ENCODE assay signal across 8 cellular contexts in genomic region chr10:124791378-124792348, GRCh38. TPM values are rescaled to one million over a fixed set of nuclear protein-coding genes. Genes with fewer than 3 reads are reported as not detected.
DNase-seq lines count a peak whose midpoint lies in the region; ATAC-seq, FAIRE-seq and TF ChIP-seq lines count a peak whose summit lies in the region.

TSS of gene EEF1AKMT2 (minus strand) at chr10:124791887. CDS start at chr10:124791833, 54 bp downstream.

- peak; percentile 65; the same call in 1 of the 2 replicates for TF ChIP-seq RAD21 in HepG2 (CRISPR knock-in tag; IDR thresholded peaks at IDR 0.05)

- ATAC-seq in HG03442 (IDR thresholded peaks at IDR 0.05; ENCODE audit: unreplicated experiment) = peak; percentile 86
- ATAC-seq in HepG2 = peak; percentile 98

- TF ChIP-seq CTCF in HepG2 (CRISPR knock-in tag; IDR thresholded peaks at IDR 0.05) = peak; percentile 66

- peak; percentile 87 to 90 for TF ChIP-seq POLR2A in HepG2 (IDR thresholded peaks at IDR 0.05; ENCODE audit: insufficient read depth in 1 of 2, low read depth in 2 of 2, low read length in 2 of 2)

- 2% methylated on average over 30 of the region's 90 CpGs for WGBS in HepG2 (ENCODE audit: low lambda C conversion rate)

- H3K9ac ChIP-seq in BLaER1 treated with 17β-estradiol and CSF1 and Interleukin-3, amounts not matched to agents 10 nM and 100 nM = peak within 1 kb of the TSS; percentile 86 to 99 (median 93)
- peak within 1 kb of the TSS; percentile 91 for H3K9ac ChIP-seq in HepG2 (ENCODE audit: insufficient read depth, low read depth, low read length)

- peak within 1 kb of the TSS; percentile 93 for H3K27ac Mint-ChIP-seq in activated CD4-positive, alpha-beta T cell treated with anti-CD3 and anti-CD28 coated beads, Interleukin-2, amount 10 ng/mL, durations not matched to agents 7 days and 5 days

- peak within 1 kb of the TSS; percentile 97 for H2AFZ ChIP-seq in HepG2 (ENCODE audit: low read length)

- CTCF ChIA-PET in activated CD4-positive, alpha-beta T cell treated with anti-CD3 and anti-CD28 coated beads, Interleukin-2, amount 10 ng/mL, durations not matched to agents 7 days and 5 days (lab: Charles Lee) = interaction anchor here (0.6 to 1.1 kb wide), 2 partner anchors 14 to 33 kb away, joined by 4 read pairs; no protein-coding TSS in a partner anchor
- CTCF ChIA-PET in HepG2 (lab: Yijun Ruan, JAX; ENCODE audit: low intra/inter-chr PET ratio, low total read pairs) = no interaction called here

- FAIRE-seq in GM19239 (lab: Jason Lieb, UNC) (peak; percentile 77), HepG2 (lab: Jason Lieb, UNC) (no peak)

- H3K4me1 ChIP-seq in BLaER1 treated with 17β-estradiol and CSF1 and Interleukin-3, amounts not matched to agents 10 nM and 100 nM = peaks cover 6 to 16% (median 8%) of the 10 kb centered on the region in 10 experiments; a peak in 17 of 20 replicates
- H3K4me1 ChIP-seq in HepG2 (ENCODE audit: insufficient read depth, low read length) = peaks cover 26% of the 10 kb centered on the region

- peaks cover 16 to 37% (median 26%) of the 10 kb centered on the region in 11 experiments; a peak in 21 of 22 replicates for H3K36me3 ChIP-seq in BLaER1 treated with 17β-estradiol and CSF1 and Interleukin-3, amounts not matched to agents 10 nM and 100 nM
- peaks cover 0 to 3% of the 10 kb centered on the region in 2 experiments; a peak in 1 of 5 replicates for H3K36me3 ChIP-seq in HepG2 (replicated peaks in 1 of 2; ENCODE audit: control insufficient read depth in 1 of 2, insufficient read depth in 2 of 2, low read length in 2 of 2)

- TF ChIP-seq EP300 in HepG2 (IDR thresholded peaks at IDR 0.05; ENCODE audit: low read depth in 2 of 2, low read length in 2 of 2) = peak; percentile 13 to 22; a peak in 1 of 4 replicates
- TF ChIP-seq EP300 in HepG2 (CRISPR knock-in tag; IDR thresholded peaks at IDR 0.05; ENCODE audit: borderline replicate concordance) = no peak; the same call in 1 of the 2 replicates

- DNase-seq in GM19239 (ENCODE audit: insufficient read length, low spot score) (peak; percentile 84), NCI-H526 (lab: John Stamatoyannopoulos, UW) (peak; percentile 73 to 88), dedifferentiated amniotic fluid mesenchymal stem cell (ENCODE audit: extremely low spot score) (peak; percentile 47), HepG2 (ENCODE audit: low spot score) (peak; percentile 79)
- DNase-seq in activated CD4-positive, alpha-beta T cell treated with anti-CD3 and anti-CD28 coated beads, Interleukin-2, amount 10 ng/mL, durations not matched to agents 7 days and 5 days = peak; percentile 78
- DNase-seq in stimulated activated CD4-positive, alpha-beta T cell treated with anti-CD3 and anti-CD28 coated beads, Interleukin-4, amount 100 ng/mL, for 1 hour = peak; percentile 87

- intact Hi-C loops in HepG2 (cut with micrococcal nuclease; ENCODE audit: unreplicated experiment) = loop anchor here (5.0 to 10.0 kb wide), 2 partner anchors 49 to 123 kb away; partner anchors contain the start of gene FAM53B

- H3K27me3 Mint-ChIP-seq in activated CD4-positive, alpha-beta T cell treated with anti-CD3 and anti-CD28 coated beads, Interleukin-2, amount 10 ng/mL, durations not matched to agents 7 days and 5 days = peaks cover 8% of the 10 kb centered on the region

- H3K27me3 ChIP-seq in BLaER1 treated with 17β-estradiol and CSF1 and Interleukin-3, amounts not matched to agents 10 nM and 100 nM = no peaks in the 10 kb centered on the region
- no peaks in the 10 kb centered on the region; a peak in 2 of 5 replicates for H3K27me3 ChIP-seq in HepG2 (ENCODE audit: control insufficient read depth in 1 of 2, insufficient read depth in 2 of 2, low read length in 2 of 2)

- peak within 1 kb of the TSS; percentile 77 to 100 (median 94) for H3K4me3 ChIP-seq in BLaER1 treated with 17β-estradiol and CSF1 and Interleukin-3, amounts not matched to agents 10 nM and 100 nM
- peak within 1 kb of the TSS; percentile 84 to 92 (median 88) for H3K4me3 ChIP-seq in HepG2 (replicated peaks in 1 of 3; ENCODE audit: insufficient read depth in 1 of 3, low read depth in 2 of 3, low read length in 3 of 3)

- H3K36me3 Mint-ChIP-seq in activated CD4-positive, alpha-beta T cell treated with anti-CD3 and anti-CD28 coated beads, Interleukin-2, amount 10 ng/mL, durations not matched to agents 7 days and 5 days (ENCODE audit: low read depth) = peaks cover 21% of the 10 kb centered on the region

- POLR2A ChIA-PET in activated CD4-positive, alpha-beta T cell treated with anti-CD3 and anti-CD28 coated beads, Interleukin-2, amount 10 ng/mL, durations not matched to agents 7 days and 5 days (lab: Charles Lee) = no interaction called here
- POLR2A ChIA-PET in HepG2 (lab: Yijun Ruan, JAX) = interaction anchor here (0.6 to 3.1 kb wide), 9 partner anchors 9 to 330 kb away, joined by 3 to 53 read pairs (median 3); partner anchors contain the start of genes ABRAXAS2 and LHPP

- peak within 1 kb of the TSS; percentile 92 for H3K4me3 Mint-ChIP-seq in activated CD4-positive, alpha-beta T cell treated with anti-CD3 and anti-CD28 coated beads, Interleukin-2, amount 10 ng/mL, durations not matched to agents 7 days and 5 days

- in situ Hi-C loops in HepG2 (cut with HindIII; ENCODE audit: extremely low pct_ligation_motif_present, low pct_unique_long_range_greater_than_20kb) = no loop called here

- H3K27ac ChIP-seq in BLaER1 treated with 17β-estradiol and CSF1 and Interleukin-3, amounts not matched to agents 10 nM and 100 nM = peak within 1 kb of the TSS; percentile 81 to 95 (median 91)
- peak within 1 kb of the TSS; percentile 88 for H3K27ac ChIP-seq in HepG2 (ENCODE audit: extremely low read length, insufficient read depth, low read length)

- no peaks in the 10 kb centered on the region for H3K9me3 Mint-ChIP-seq in activated CD4-positive, alpha-beta T cell treated with anti-CD3 and anti-CD28 coated beads, Interleukin-2, amount 10 ng/mL, durations not matched to agents 7 days and 5 days

- peak within 1 kb of the TSS; percentile 76 to 97 (median 87) for H3K4me2 ChIP-seq in BLaER1 treated with 17β-estradiol and CSF1 and Interleukin-3, amounts not matched to agents 10 nM and 100 nM
- peak within 1 kb of the TSS; percentile 93 for H3K4me2 ChIP-seq in HepG2 (ENCODE audit: low read depth, low read length)

- peaks cover 12% of the 10 kb centered on the region for H3K79me2 ChIP-seq in HepG2 (ENCODE audit: insufficient read depth, low read length)

- no peaks in the 10 kb centered on the region for H3K9me3 ChIP-seq in BLaER1 treated with 17β-estradiol and CSF1 and Interleukin-3, amounts not matched to agents 10 nM and 100 nM (replicated peaks in 1 of 11)
- no peaks in the 10 kb centered on the region for H3K9me3 ChIP-seq in HepG2 (ENCODE audit: low read length)

- BruUV-seq in HepG2 (replicated peaks; lab: Mats Ljungman, UMichigan) = no TSS peak

- H3K4me1 Mint-ChIP-seq in activated CD4-positive, alpha-beta T cell treated with anti-CD3 and anti-CD28 coated beads, Interleukin-2, amount 10 ng/mL, durations not matched to agents 7 days and 5 days = peaks cover 17% of the 10 kb centered on the region

- H4K20me1 ChIP-seq in BLaER1 treated with 17β-estradiol and CSF1 and Interleukin-3, amounts not matched to agents 10 nM and 100 nM = peaks cover 0 to 28% (median 0%) of the 10 kb centered on the region in 11 experiments; a peak in 7 of 22 replicates
- no peaks in the 10 kb centered on the region for H4K20me1 ChIP-seq in HepG2 (ENCODE audit: insufficient read depth, low read length)

TF ChIP-seq in HepG2, 621 proteins besides CTCF, POLR2A, EP300 and RAD21 (continues in another document):
- TF ChIP-seq PRPF4 (IDR thresholded peaks at IDR 0.05; ENCODE audit: low read depth, low read length, poor library complexity, severe bottlenecking) (no peak), FUBP1 (CRISPR knock-in tag; IDR thresholded peaks at IDR 0.05; ENCODE audit: borderline replicate concordance) (no peak; the same call in 1 of the 2 replicates), ZBTB1 (CRISPR knock-in tag; IDR thresholded peaks at IDR 0.05; ENCODE audit: borderline replicate concordance) (no peak)

RNA-seq across cellular contexts. Expression of gene EEF1AKMT2, which starts in this region (rescaled TPM):
- total RNA-seq in activated CD4-positive, alpha-beta T cell treated with anti-CD3 and anti-CD28 coated beads, Interleukin-2, amount 10 ng/mL, durations not matched to agents 7 days and 5 days = 10 to 100 TPM; 23.5 to 28.3 TPM
- total RNA-seq in HepG2 (2016; rRNA removed; fragmentation: Illumina TruSeq; extraction: Trizol) = 19.3 and 24.1 TPM in 2 replicates
- 7.6 and 9.0 TPM in 2 replicates for total RNA-seq in HepG2 (2016; cell fraction: cytosol; rRNA removed; fragmentation: Illumina TruSeq; extraction: Trizol; ENCODE audit: low read depth)
- total RNA-seq in HepG2 (2016; cell fraction: insoluble cytoplasmic fraction; rRNA removed; fragmentation: Illumina TruSeq; extraction: Trizol) = 19.7 and 24.1 TPM in 2 replicates
- 14.7 and 16.5 TPM in 2 replicates for total RNA-seq in HepG2 (2016; cell fraction: membrane; rRNA removed; fragmentation: Illumina TruSeq; extraction: Trizol)
- total RNA-seq in HepG2 (2016; cell fraction: nucleus; rRNA removed; fragmentation: Illumina TruSeq; extraction: Trizol) = 19.2 and 19.6 TPM in 2 replicates
- 8.6 and 11.3 TPM in 2 replicates for polyA plus RNA-seq in HepG2 (2011; rRNA removed)
- polyA plus RNA-seq in HepG2 (2011; cell fraction: cytosol; rRNA removed) = 3.8 and 6.6 TPM in 2 replicates
- polyA plus RNA-seq in HepG2 (2011; cell fraction: nucleus; rRNA removed) = 5.5 and 6.0 TPM in 2 replicates
- polyA plus RNA-seq in HepG2 (2012) = 8.0 and 12.7 TPM in 2 replicates
- 6.0 and 7.6 TPM in 2 replicates for polyA plus RNA-seq in HepG2 (2016; cell fraction: cytosol; fragmentation: Illumina TruSeq; extraction: Trizol; ENCODE audit: low read depth)
- polyA plus RNA-seq in HepG2 (2016; cell fraction: insoluble cytoplasmic fraction; fragmentation: Illumina TruSeq; extraction: Trizol; ENCODE audit: low read depth) = 20.8 and 22.1 TPM in 2 replicates
- polyA plus RNA-seq in HepG2 (2016; cell fraction: membrane; fragmentation: Illumina TruSeq; extraction: Trizol; ENCODE audit: low read depth) = 9.4 and 10.8 TPM in 2 replicates
- 22.3 and 25.2 TPM in 2 replicates for polyA plus RNA-seq in HepG2 (2016; cell fraction: nucleus; fragmentation: Illumina TruSeq; extraction: Trizol; ENCODE audit: insufficient read depth, low read depth)
- 4.6 and 19.2 TPM in 2 replicates for polyA minus RNA-seq in HepG2 (2011; rRNA and poly(A)+ RNA removed; ENCODE audit: low replicate concordance)
- polyA minus RNA-seq in HepG2 (2011; cell fraction: cytosol; rRNA and poly(A)+ RNA removed) = 7.5 and 7.6 TPM in 2 replicates
- 19.4 and 22.7 TPM in 2 replicates for polyA minus RNA-seq in HepG2 (2011; cell fraction: nucleus; rRNA and poly(A)+ RNA removed)

Comparison
In these comparisons a context has a peak if more than half of its experiments do, and no peak if none do; other contexts are left out.
1. Peak in every context shown above with its lines: DNase-seq, ATAC-seq, H3K4me3 ChIP-seq and H3K27ac ChIP-seq.